Comparison of ENCODE assay signal across 8 cellular contexts in genomic region chr6:31815025-31815838, GRCh38. TPM values are rescaled to one million over a fixed set of nuclear protein-coding genes. Genes with fewer than 3 reads are reported as not detected.
A peak's percentile ranks its signal among the peaks of the same experiment; 100 is the strongest.
DNase-seq lines count a peak whose midpoint lies in the region; ATAC-seq and TF ChIP-seq lines count a peak whose summit lies in the region.

Gene HSPA1A (plus strand): TSS chr6:31815543. CDS start chr6:31815757, 214 bp downstream.
Gene HSPA1L (minus strand): TSS chr6:31815283. CDS start chr6:31811972, 3,311 bp downstream.

- H3K4me3 ChIP-seq in BE2C (ENCODE audit: low read depth, low read length) = peak within 1 kb of the TSS; percentile 76
- H3K4me3 ChIP-seq in GM23248 = peak within 1 kb of the TSS; percentile 81
- H3K4me3 ChIP-seq in colonic mucosa = peak within 1 kb of the TSS; percentile 47
- H3K4me3 ChIP-seq in skeletal muscle tissue (ENCODE audit: low read length in 3 of 3) = peak within 1 kb of the TSS; percentile 85 to 91 (median 90)

- TF ChIP-seq CTCF in BE2C (IDR thresholded peaks at IDR 0.05; ENCODE audit: low read depth, low read length) (no peak), colonic mucosa (IDR thresholded peaks at IDR 0.05) (no peak)

- in situ Hi-C loops in GM23248 (cut with MboI) = no loop called here

- H2AFZ ChIP-seq in GM23248 = peak within 1 kb of the TSS; percentile 92

- H3K4me1 ChIP-seq in BE2C (0 out of 2 replicates have a peak, but pooled peaks cover 4% of the 10 kb centered on the region), GM23248 (ENCODE audit: insufficient read depth) (peaks cover 30% of the 10 kb centered on the region), colonic mucosa (peaks cover 7% of the 10 kb centered on the region), skeletal muscle tissue (ENCODE audit: control insufficient read depth in 3 of 3, insufficient read depth in 3 of 3, low read length in 3 of 3) (peaks cover 21 to 29% (median 22%) of the 10 kb centered on the region in 3 donors)

- H4K20me1 ChIP-seq in GM23248 (ENCODE audit: insufficient read depth) = no peaks in the 10 kb centered on the region

- H3K27ac ChIP-seq in GM23248 (peak within 1 kb of the TSS; percentile 95), colonic mucosa (peak within 1 kb of the TSS; percentile 100), skeletal muscle tissue (ENCODE audit: low read depth, low read length) (peak within 1 kb of the TSS; percentile 98)

- H3K27me3 ChIP-seq in BE2C = no peaks in the 10 kb centered on the region
- H3K27me3 ChIP-seq in GM23248 (replicated peaks; ENCODE audit: insufficient read depth) = no peaks in the 10 kb centered on the region
- no peaks in the 10 kb centered on the region for H3K27me3 ChIP-seq in colonic mucosa
- H3K27me3 ChIP-seq in skeletal muscle tissue (ENCODE audit: control insufficient read depth in 3 of 3, insufficient read depth in 3 of 3, low read length in 3 of 3) = no peaks in the 10 kb centered on the region

- H3K9me2 ChIP-seq in GM23248 (ENCODE audit: insufficient read depth) = no peaks in the 10 kb centered on the region

- peak within 1 kb of the TSS; percentile 85 for H3K9ac ChIP-seq in GM23248
- peak within 1 kb of the TSS; percentile 83 to 88 for H3K9ac ChIP-seq in colonic mucosa (ENCODE audit: low read depth in 2 of 2, low read length in 2 of 2)
- peak within 1 kb of the TSS; percentile 90 to 94 (median 93) for H3K9ac ChIP-seq in skeletal muscle tissue (ENCODE audit: low read depth in 1 of 3, low read length in 3 of 3)

- H3K79me2 ChIP-seq in GM23248 (ENCODE audit: insufficient read depth) = peaks cover 28% of the 10 kb centered on the region

- intact Hi-C loops in colonic mucosa (cut with DNase I) = no loop called here

- WGBS in GM23248 (ENCODE audit: low coverage in 1 of 2, low lambda C conversion rate in 2 of 2, missing lambda C conversion rate in 2 of 2), 2 experiments = 0% methylated on average over 41 to 56 of the region's 56 CpGs

- peaks cover 44% of the 10 kb centered on the region for H3F3A ChIP-seq in GM23248 (ENCODE audit: insufficient read depth)

- H3K36me3 ChIP-seq in BE2C (no peaks in the 10 kb centered on the region), GM23248 (ENCODE audit: low read depth) (no peaks in the 10 kb centered on the region), colonic mucosa (no peaks in the 10 kb centered on the region), skeletal muscle tissue (ENCODE audit: control insufficient read depth in 3 of 3, insufficient read depth in 3 of 3, low read length in 3 of 3) (peaks cover 0 to 6% (median 0%) of the 10 kb centered on the region in 3 donors)

- DNase-seq in BE2C (peak; percentile 96), GM23248 (peak; percentile 96), NCI-H2196 (lab: John Stamatoyannopoulos, UW; ENCODE audit: unreplicated experiment) (peak; percentile 93), colonic mucosa (peak; percentile 97), iris pigment epithelial cell (ENCODE audit: low read depth) (peak; percentile 94)
- DNase-seq in activated CD4-positive, alpha-beta T cell treated with anti-CD3 and anti-CD28 coated beads for 1 hour = peak; percentile 54

- H3K9me3 ChIP-seq in BE2C (no peaks in the 10 kb centered on the region; the same call in 1 of the 2 replicates), GM23248 (ENCODE audit: low read depth) (no peaks in the 10 kb centered on the region), colonic mucosa (no peaks in the 10 kb centered on the region), skeletal muscle tissue (ENCODE audit: control insufficient read depth in 3 of 3, low read length in 3 of 3) (no peaks in the 10 kb centered on the region)

- peak within 1 kb of the TSS; percentile 90 for H3K4me2 ChIP-seq in GM23248 (ENCODE audit: unreplicated experiment)

- ATAC-seq in HG03108 (IDR thresholded peaks at IDR 0.05; ENCODE audit: unreplicated experiment) = no peak

RNA-seq across cellular contexts. Expression of gene HSPA1A, which starts in this region (rescaled TPM):
- 66.4 TPM for polyA plus RNA-seq in BE2C (2012; ENCODE audit: insufficient read depth, insufficient read length, low read depth)
- 86.1 and 107 TPM in 2 replicates for total RNA-seq in GM23248 (2014; rRNA removed; shearing (Covaris generic))
- 67.5 and 76.3 TPM in 2 replicates for polyA plus RNA-seq in GM23248 (2016; fragmentation: Nextera tagmentation; extraction: Ambion mirVana)
- total RNA-seq in colonic mucosa = 100 to 1,000 TPM; 248 to 397 TPM
- total RNA-seq in skeletal muscle tissue = 133 TPM

RNA-seq across cellular contexts. Expression of gene HSPA1L, which starts in this region (rescaled TPM):
- 1.3 TPM for polyA plus RNA-seq in BE2C (2012; ENCODE audit: insufficient read depth, insufficient read length, low read depth)
- total RNA-seq in GM23248 (2014; rRNA removed; shearing (Covaris generic)) = 1.3 and 1.7 TPM in 2 replicates
- 0.85 and 0.91 TPM in 2 replicates for polyA plus RNA-seq in GM23248 (2016; fragmentation: Nextera tagmentation; extraction: Ambion mirVana)
- 1 to 10 TPM in 1 of 2 donors, under 1 TPM in 1; 0.98 to 1.4 TPM for total RNA-seq in colonic mucosa
- 5.2 TPM for total RNA-seq in skeletal muscle tissue
